ENCODE assay signal across 17 cellular contexts in the genomic region with DNA sequence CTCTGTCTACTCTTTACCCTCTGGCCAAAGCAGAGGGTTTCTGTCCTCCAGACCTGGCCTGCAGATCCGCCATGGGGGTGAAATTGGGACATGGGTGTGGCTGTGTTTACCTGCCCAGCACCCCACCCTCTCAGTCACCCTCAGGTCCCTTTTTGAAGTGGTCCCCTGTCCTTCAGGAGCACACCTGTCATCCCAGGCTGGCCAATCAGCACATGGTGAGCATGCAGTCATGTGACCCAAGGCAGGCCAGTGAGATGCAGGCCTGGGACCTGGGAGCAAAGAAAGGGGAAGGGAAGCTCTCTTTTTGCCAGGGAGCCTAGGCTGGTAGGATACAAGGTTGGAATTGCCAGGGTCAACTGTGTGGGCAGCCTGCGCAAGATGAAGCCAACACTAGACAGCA.
"Had no signal": no experiment of that assay in that cellular context is flagged by ENCODE, and none has a peak within 500 bp of the region (broad histone marks: within the 10 kb centered on the region; RNA-seq: fewer than 3 reads in every experiment).

No MANE protein-coding gene starts in this region.

- H3K27me3 ChIP-seq: tibial nerve had no signal

- ATAC-seq: left ventricle myocardium superior had no signal

- H3K4me3 Mint-ChIP-seq: activated CD4-positive, alpha-beta memory T cell treated with anti-CD3 and anti-CD28 coated beads for 36 hours; brain; dendritic cell treated with granulocyte-macrophage colony-stimulating factor and Interleukin-4, amounts not matched to agents 40 ng/mL and 50 ng/mL, for 4 days; endodermal cell had no signal

- H3K27ac ChIP-seq: tibial nerve had no signal

- H3K9me3 Mint-ChIP-seq: activated CD4-positive, alpha-beta memory T cell treated with anti-CD3 and anti-CD28 coated beads for 36 hours; dendritic cell treated with granulocyte-macrophage colony-stimulating factor and Interleukin-4, amounts not matched to agents 40 ng/mL and 50 ng/mL, for 4 days; endodermal cell had no signal

- H3K27ac Mint-ChIP-seq: activated CD4-positive, alpha-beta memory T cell treated with anti-CD3 and anti-CD28 coated beads for 36 hours; dendritic cell treated with granulocyte-macrophage colony-stimulating factor and Interleukin-4, amounts not matched to agents 40 ng/mL and 50 ng/mL, for 4 days; endodermal cell had no signal

- H3K36me3 ChIP-seq: tibial nerve had no signal

- H3K36me3 Mint-ChIP-seq: activated CD4-positive, alpha-beta memory T cell treated with anti-CD3 and anti-CD28 coated beads for 36 hours; brain had no signal

- H3K4me3 ChIP-seq: tibial nerve had no signal

- H3K9me3 ChIP-seq: tibial nerve had no signal

- DNase-seq: activated CD4-positive, alpha-beta memory T cell treated with anti-CD3 and anti-CD28 coated beads for 36 hours; activated CD4-positive, CD25-positive, alpha-beta regulatory T cell treated with anti-CD3 and anti-CD28 coated beads, Interleukin-2, amount 50 U/mL, for 72 hours; activated CD8-positive, alpha-beta memory T cell treated with anti-CD3 and anti-CD28 coated beads, Interleukin-2, amount 50 U/mL, for 48 hours; activated naive CD4-positive, alpha-beta T cell treated with Interleukin-2 at 50 U/mL for 16 hours; amygdala; cerebellar nuclear complex; endodermal cell; erythroblast; kidney; left ventricle myocardium superior; mesendoderm; retina; stimulated activated CD4-positive, alpha-beta T cell treated with anti-CD3 and anti-CD28 coated beads, Interleukin-15, amount 100 ng/mL, for 24 hours; stimulated activated CD4-positive, alpha-beta T cell treated with anti-CD3 and anti-CD28 coated beads, Interleukin-4, amount 100 ng/mL, for 24 hours had no signal

- H3K27me3 Mint-ChIP-seq: activated CD4-positive, alpha-beta memory T cell treated with anti-CD3 and anti-CD28 coated beads for 36 hours; brain had no signal
